ENCODE assay signal across 11 cellular contexts in the genomic region with DNA sequence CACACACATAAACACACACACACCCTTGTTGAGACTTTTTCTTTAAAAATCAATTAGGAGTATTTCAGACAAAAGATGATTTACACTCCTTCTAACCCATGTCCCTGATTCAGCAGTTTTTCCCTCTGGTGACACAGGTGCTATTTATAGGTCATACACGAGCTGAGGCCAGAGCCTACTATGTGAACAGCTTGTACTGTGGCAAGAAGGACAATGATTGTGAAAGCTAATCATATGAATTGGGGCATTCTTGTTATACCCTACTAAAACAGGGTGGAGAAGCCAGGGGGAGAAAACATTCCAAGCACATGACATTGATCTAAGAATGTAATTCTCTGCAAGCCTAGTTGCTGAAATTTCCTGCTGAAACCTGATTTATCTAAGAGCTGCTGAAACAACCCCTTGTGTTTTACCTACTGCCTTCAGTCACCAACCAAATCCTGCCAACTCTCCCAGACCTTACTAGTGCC.
DNase-seq lines count a peak whose midpoint lies in the region; ATAC-seq and TF ChIP-seq lines count a peak whose summit lies in the region.
"Had no signal": no experiment of that assay in that cellular context is flagged by ENCODE, and none has a peak within 500 bp of the region (broad histone marks: within the 10 kb centered on the region; RNA-seq: fewer than 3 reads in every experiment).

No MANE protein-coding gene starts in this region.

- no peaks in the 10 kb centered on the region for H3K79me2 ChIP-seq in osteoblast (ENCODE audit: insufficient read depth, low read length)

- ATAC-seq in foreskin keratinocyte = peak; percentile 73
- no peak for ATAC-seq in GM21723 (IDR thresholded peaks at IDR 0.05; ENCODE audit: unreplicated experiment)
- ATAC-seq: activated CD8-positive, alpha-beta T cell treated with anti-CD3 and anti-CD28 coated beads, Interleukin-2, amount 10 ng/mL, durations not matched to agents 7 days and 5 days had no signal

- no peaks in the 10 kb centered on the region for H3K9me3 ChIP-seq in osteoblast (ENCODE audit: low read depth, low read length)

- H3K36me3 ChIP-seq in osteoblast (ENCODE audit: insufficient read depth, low read length) = no peaks in the 10 kb centered on the region

- H3K4me2 ChIP-seq in osteoblast (ENCODE audit: insufficient read depth, low read length) = no peak overlapping the region

- DNase-seq in COLO829 (ENCODE audit: low spot score) = peak; percentile 23
- peak; percentile 33 for DNase-seq in SK-MEL-5 (ENCODE audit: low read depth, low spot score)
- peak; percentile 94 to 96 for DNase-seq in foreskin keratinocyte
- no peak for DNase-seq in osteoblast (ENCODE audit: insufficient read length, low spot score, missing footprints)
- DNase-seq in NCI-H774 (lab: John Stamatoyannopoulos, UW) = no peak
- DNase-seq in NCI-H1105 (lab: John Stamatoyannopoulos, UW) = no peak
- DNase-seq in activated naive CD4-positive, alpha-beta T cell treated with Interleukin-2 at 50 U/mL for 16 hours = no peak
- DNase-seq: activated CD8-positive, alpha-beta T cell treated with anti-CD3 and anti-CD28 coated beads, Interleukin-2, amount 10 ng/mL, durations not matched to agents 7 days and 5 days; endodermal cell had no signal

- H3K4me1 ChIP-seq in foreskin keratinocyte (peaks cover 19% of the 10 kb centered on the region), osteoblast (ENCODE audit: insufficient read depth, low read length) (peaks cover 12% of the 10 kb centered on the region)

- TF ChIP-seq CTCF in foreskin keratinocyte (conservative IDR thresholded peaks at IDR 0.05) (no peak), osteoblast (IDR thresholded peaks at IDR 0.05; ENCODE audit: extremely low read depth, low read depth, low read length) (no peak)

- no peaks in the 10 kb centered on the region for H3K27me3 ChIP-seq in foreskin keratinocyte
- H3K27me3 ChIP-seq in osteoblast (ENCODE audit: insufficient read depth, low read length) = peaks cover 3% of the 10 kb centered on the region

- H3K27ac ChIP-seq in foreskin keratinocyte (peak overlapping the region; percentile 51), osteoblast (ENCODE audit: low read depth, low read length) (peak overlapping the region; percentile 69)
- H3K27ac ChIP-seq: HL-60 had no signal

- in situ Hi-C loops in SK-MEL-5 (cut with HindIII; ENCODE audit: low pct_unique_long_range_greater_than_20kb, low sequenced_read_pairs) = no loop called here

- H3K4me3 ChIP-seq in osteoblast (ENCODE audit: insufficient read depth, low read length) = no peak overlapping the region

- H4K20me1 ChIP-seq in osteoblast (ENCODE audit: insufficient read depth, low read length) = no peaks in the 10 kb centered on the region

- peak overlapping the region; percentile 72 for H2AFZ ChIP-seq in osteoblast (ENCODE audit: low read length)

Comparison
In these comparisons a context has a peak if more than half of its experiments do, and no peak if none do; other contexts are left out.
1. DNase-seq: peak in COLO829 (single experiment), SK-MEL-5 (single experiment) and foreskin keratinocyte (2 of 2); none in osteoblast (single experiment), NCI-H774 (single experiment), NCI-H1105 (single experiment) and activated naive CD4-positive, alpha-beta T cell treated with Interleukin-2 at 50 U/mL for 16 hours (single experiment).